Comparison of ENCODE assay signal across 28 cellular contexts in genomic region chr5:51416149-51416548, GRCh38. TPM values are rescaled to one million over a fixed set of nuclear protein-coding genes. Genes with fewer than 3 reads are reported as not detected.
A peak's percentile ranks its signal among the peaks of the same experiment; 100 is the strongest.
DNase-seq lines count a peak whose midpoint lies in the region; ATAC-seq and TF ChIP-seq lines count a peak whose summit lies in the region.
"Had no signal": no experiment of that assay in that cellular context is flagged by ENCODE, and none has a peak within 500 bp of the region (broad histone marks: within the 10 kb centered on the region; RNA-seq: fewer than 3 reads in every experiment).

No MANE protein-coding gene starts in this region.

- no peaks in the 10 kb centered on the region for H3F3A ChIP-seq in OCI-LY1 (ENCODE audit: insufficient read depth, low read length)

- H3K4me3 Mint-ChIP-seq in endodermal cell, result no peak overlapping the region
- H3K4me3 Mint-ChIP-seq: activated CD4-positive, alpha-beta T cell treated with anti-CD3 and anti-CD28 coated beads, Interleukin-2, amount 10 ng/mL, durations not matched to agents 24 days and 14 days; activated naive CD4-positive, alpha-beta T cell treated with anti-CD3 and anti-CD28 coated beads for 36 hours; activated T-cell treated with anti-CD3 and anti-CD28 coated beads, Interleukin-2, amount 50 U/mL, for 72 hours; effector memory CD8-positive, alpha-beta T cell; nephron had no signal

- ATAC-seq in HCT116 (peak; percentile 40; the same call in 1 of the 2 replicates), GM21529 (IDR thresholded peaks at IDR 0.05; ENCODE audit: unreplicated experiment) (no peak), lower lobe of right lung (no peak)
- ATAC-seq: A549; activated T-cell treated with anti-CD3 and anti-CD28 coated beads, Interleukin-2, amount 50 U/mL, for 72 hours; effector memory CD8-positive, alpha-beta T cell; esophagus mucosa; K562 had no signal

- peak; percentile 32; the same call in 1 of the 2 replicates for TF ChIP-seq RAD21 in HCT116 (IDR thresholded peaks at IDR 0.05; ENCODE audit: low read depth)

- H4K20me1 ChIP-seq in HCT116 (ENCODE audit: insufficient read depth) (no peaks in the 10 kb centered on the region), OCI-LY1 (ENCODE audit: insufficient read depth, low read length) (no peaks in the 10 kb centered on the region)
- H4K20me1 ChIP-seq: BLaER1 had no signal

- peaks cover 41% of the 10 kb centered on the region for H3K27me3 Mint-ChIP-seq in endodermal cell (ENCODE audit: insufficient read depth)
- H3K27me3 Mint-ChIP-seq: activated CD4-positive, alpha-beta T cell treated with anti-CD3 and anti-CD28 coated beads, Interleukin-2, amount 10 ng/mL, durations not matched to agents 24 days and 14 days; effector memory CD8-positive, alpha-beta T cell had no signal

- H3K27me3 ChIP-seq in HCT116 (ENCODE audit: insufficient read depth, low read length) (no peaks in the 10 kb centered on the region), OCI-LY1 (ENCODE audit: insufficient read depth, low read length) (no peaks in the 10 kb centered on the region), endodermal cell (ENCODE audit: control insufficient read depth, insufficient read depth, low read length, poor library complexity, severe bottlenecking) (peaks cover 40% of the 10 kb centered on the region), lower lobe of right lung (ENCODE audit: low read depth) (no peaks in the 10 kb centered on the region)
- H3K27me3 ChIP-seq: BLaER1, colonic mucosa, ovary, SJSA1, uterus had no signal

- H3K36me3 ChIP-seq in HCT116 (ENCODE audit: control insufficient read depth in 1 of 2, insufficient read depth in 2 of 2, low read length in 2 of 2) (no peaks in the 10 kb centered on the region), OCI-LY1 (ENCODE audit: insufficient read depth, low read length) (no peaks in the 10 kb centered on the region), endodermal cell (ENCODE audit: control insufficient read depth, insufficient read depth, low read length) (no peaks in the 10 kb centered on the region), lower lobe of right lung (no peaks in the 10 kb centered on the region)
- H3K36me3 ChIP-seq: BLaER1, colonic mucosa, ovary, SJSA1, uterus had no signal

- H3K9ac ChIP-seq in HCT116 (ENCODE audit: low read length) (no peak overlapping the region), OCI-LY1 (ENCODE audit: low read length) (no peak overlapping the region), endodermal cell (ENCODE audit: extremely low read depth, low read length, poor library complexity, severe bottlenecking) (no peak overlapping the region)
- H3K9ac ChIP-seq: BLaER1 had no signal

- no peaks in the 10 kb centered on the region for H3K9me3 Mint-ChIP-seq in endodermal cell
- H3K9me3 Mint-ChIP-seq: activated CD4-positive, alpha-beta T cell treated with anti-CD3 and anti-CD28 coated beads, Interleukin-2, amount 10 ng/mL, durations not matched to agents 24 days and 14 days; activated naive CD4-positive, alpha-beta T cell treated with anti-CD3 and anti-CD28 coated beads for 36 hours; nephron had no signal

- no TSS peak for BruUV-seq in HCT116 (replicated peaks; lab: Mats Ljungman, UMichigan)

- peaks cover 13% of the 10 kb centered on the region for H3K4me1 Mint-ChIP-seq in endodermal cell
- H3K4me1 Mint-ChIP-seq: activated CD4-positive, alpha-beta T cell treated with anti-CD3 and anti-CD28 coated beads, Interleukin-2, amount 10 ng/mL, durations not matched to agents 24 days and 14 days; nephron had no signal

- WGBS in endodermal cell (ENCODE audit: insufficient coverage in 1 of 2, insufficient read length in 1 of 2), 2 experiments, result 90 to 100% methylated on average over 1 of the region's 3 CpGs

- no peak overlapping the region for H3K4me2 ChIP-seq in HCT116 (ENCODE audit: low read length)
- no peak overlapping the region for H3K4me2 ChIP-seq in OCI-LY1 (ENCODE audit: low read length)
- H3K4me2 ChIP-seq: A549, BLaER1 had no signal

- H3K9me2 ChIP-seq in HCT116 (ENCODE audit: insufficient read depth), result no peaks in the 10 kb centered on the region
- no peaks in the 10 kb centered on the region for H3K9me2 ChIP-seq in OCI-LY1 (ENCODE audit: low read depth, low read length)

- DNase-seq in NCI-H2171 treated with DMSO at 0.1 percent for 48 hours (lab: John Stamatoyannopoulos, UW), result peak; percentile 53
- no peak for DNase-seq in NCI-H2171 (lab: John Stamatoyannopoulos, UW)
- no peak for DNase-seq in HCT116 (ENCODE audit: low read depth, low spot score)
- no peak for DNase-seq in endodermal cell
- no peak for DNase-seq in DMS 273 treated with DMSO at 0.1 percent for 48 hours (lab: John Stamatoyannopoulos, UW)
- DNase-seq in lower lobe of right lung, result no peak
- DNase-seq: activated CD4-positive, alpha-beta T cell treated with anti-CD3 and anti-CD28 coated beads, Interleukin-2, amount 10 ng/mL, durations not matched to agents 24 days and 14 days; activated naive CD4-positive, alpha-beta T cell treated with anti-CD3 and anti-CD28 coated beads for 36 hours; activated T-cell treated with anti-CD3 and anti-CD28 coated beads, Interleukin-2, amount 50 U/mL, for 72 hours; amniotic stem cell; Caco-2; colonic mucosa; effector memory CD8-positive, alpha-beta T cell; islet precursor cell; NCI-H1694 treated with DMSO at 0.1 percent for 48 hours; NCI-H226; ovary; uterus had no signal

- H3K27ac Mint-ChIP-seq in endodermal cell, result no peak overlapping the region
- H3K27ac Mint-ChIP-seq: activated CD4-positive, alpha-beta T cell treated with anti-CD3 and anti-CD28 coated beads, Interleukin-2, amount 10 ng/mL, durations not matched to agents 24 days and 14 days; activated naive CD4-positive, alpha-beta T cell treated with anti-CD3 and anti-CD28 coated beads for 36 hours; activated T-cell treated with anti-CD3 and anti-CD28 coated beads, Interleukin-2, amount 50 U/mL, for 72 hours; effector memory CD8-positive, alpha-beta T cell; nephron had no signal

- CTCF ChIA-PET in HCT116 (lab: Charles Lee), result no interaction called here

- no peak overlapping the region for H3K4me3 ChIP-seq in HCT116 (replicated peaks in 1 of 2; ENCODE audit: low read depth in 1 of 2, low read length in 2 of 2)
- no peak overlapping the region for H3K4me3 ChIP-seq in OCI-LY1 (ENCODE audit: low read depth, low read length, poor library complexity, severe bottlenecking)
- no peak overlapping the region for H3K4me3 ChIP-seq in endodermal cell (ENCODE audit: low read length)
- H3K4me3 ChIP-seq in lower lobe of right lung, result no peak overlapping the region
- H3K4me3 ChIP-seq: A549, BLaER1, colonic mucosa, K562, ovary, SJSA1, uterus had no signal

- H2AFZ ChIP-seq in HCT116 (ENCODE audit: low read depth, low read length, poor library complexity, severe bottlenecking) (no peak overlapping the region), OCI-LY1 (ENCODE audit: low read length) (no peak overlapping the region)

- RAD21 ChIA-PET in HCT116 (lab: Charles Lee; ENCODE audit: low non-redundant PET in 1 of 2, low total read pairs in 2 of 2, uncharacterized antibody in 2 of 2, unreplicated experiment in 2 of 2), result no interaction called here

- no peak for TF ChIP-seq POLR2A in HCT116 (IDR thresholded peaks at IDR 0.05; ENCODE audit: borderline replicate concordance, extremely low read depth, insufficient read depth, insufficient read length)

- H3K4me1 ChIP-seq in HCT116 (ENCODE audit: control insufficient read depth in 1 of 2, insufficient read depth in 2 of 2, low read length in 2 of 2) (no peaks in the 10 kb centered on the region), OCI-LY1 (ENCODE audit: insufficient read depth, low read length, severe bottlenecking) (no peaks in the 10 kb centered on the region), endodermal cell (ENCODE audit: control insufficient read depth, insufficient read depth, low read length) (no peaks in the 10 kb centered on the region), lower lobe of right lung (no peaks in the 10 kb centered on the region)
- H3K4me1 ChIP-seq: A549, BLaER1, Caco-2, colonic mucosa, SJSA1, uterus had no signal

- H3K9me3 ChIP-seq in HCT116 (ENCODE audit: control insufficient read depth in 1 of 2, insufficient read depth in 1 of 2, low read depth in 1 of 2, low read length in 2 of 2), result no peaks in the 10 kb centered on the region
- H3K9me3 ChIP-seq in OCI-LY1 (ENCODE audit: low read length), result no peaks in the 10 kb centered on the region
- H3K9me3 ChIP-seq in endodermal cell (ENCODE audit: control insufficient read depth, low read length), result no peaks in the 10 kb centered on the region
- no peaks in the 10 kb centered on the region for H3K9me3 ChIP-seq in lower lobe of right lung
- H3K9me3 ChIP-seq: A549, BLaER1, Caco-2, colonic mucosa, ovary, SJSA1, uterus had no signal

- TF ChIP-seq CTCF in HCT116 (IDR thresholded peaks at IDR 0.05 in 2 of 3, conservative IDR thresholded peaks at IDR 0.05 in 1 of 3; ENCODE audit: borderline replicate concordance in 1 of 3, insufficient read depth in 1 of 3, low read depth in 2 of 3, low read length in 2 of 3) (0 out of 6 replicates have a peak, but pooled peaks of 1 of the 3 experiments have one; percentile 22), OCI-LY1 (IDR thresholded peaks at IDR 0.05; ENCODE audit: low read length) (peak; percentile 26; the same call in 1 of the 2 replicates), endodermal cell (conservative IDR thresholded peaks at IDR 0.05) (peak; percentile 45), lower lobe of right lung (IDR thresholded peaks at IDR 0.05) (no peak)

- no peak overlapping the region for H3K27ac ChIP-seq in HCT116 (ENCODE audit: low read depth, low read length)
- no peak overlapping the region for H3K27ac ChIP-seq in OCI-LY1 (ENCODE audit: low read depth, low read length, poor library complexity, severe bottlenecking)
- no peak overlapping the region for H3K27ac ChIP-seq in endodermal cell (ENCODE audit: low read depth, low read length)
- no peak overlapping the region for H3K27ac ChIP-seq in lower lobe of right lung
- H3K27ac ChIP-seq: A549, BLaER1, colonic mucosa, ovary, SJSA1, uterus had no signal

- no peaks in the 10 kb centered on the region for H3K79me2 ChIP-seq in HCT116 (ENCODE audit: insufficient read depth, low read length)
- no peaks in the 10 kb centered on the region for H3K79me2 ChIP-seq in OCI-LY1 (ENCODE audit: insufficient read depth, low read length)

- H3K36me3 Mint-ChIP-seq in endodermal cell (ENCODE audit: low read depth), result no peaks in the 10 kb centered on the region

- intact Hi-C loops in HCT116 (cut with micrococcal nuclease), result no loop called here
- intact Hi-C loops in lower lobe of right lung (cut with DNase I), result no loop called here

- POLR2A ChIA-PET in HCT116 (lab: Charles Lee), result no interaction called here

TF ChIP-seq in HCT116, 20 proteins besides CTCF, POLR2A, EP300 and RAD21 (continues in another document):
- TF ChIP-seq SP1 (IDR thresholded peaks at IDR 0.05; ENCODE audit: low read depth), result no peak
- no peak for TF ChIP-seq TCF7L2 (IDR thresholded peaks at IDR 0.05; ENCODE audit: borderline replicate concordance, extremely low read depth, insufficient read depth, insufficient read length)
- no peak for TF ChIP-seq EZH2 (IDR thresholded peaks at IDR 0.05)
- TF ChIP-seq CEBPB (IDR thresholded peaks at IDR 0.05; ENCODE audit: low read depth), result no peak
- no peak for TF ChIP-seq YY1 (IDR thresholded peaks at IDR 0.05; ENCODE audit: extremely low read depth, insufficient replicate concordance, low read depth, low read length)

RNA-seq across cellular contexts. Expression of gene ISL1, which starts 32.9 kb away (rescaled TPM):
- total RNA-seq in HCT116 (2021; ENCODE audit: unreplicated experiment) (1.3 TPM), endodermal cell (1 to 10 TPM; 5.8 to 6.1 TPM), lower lobe of right lung (0.15 TPM)
- 0.48 and 0.54 TPM in 2 replicates for polyA plus RNA-seq in HCT116 (2012)
- 3.1 TPM for polyA plus RNA-seq in endodermal cell (2013, experiment 1 of 2)
- polyA plus RNA-seq in endodermal cell (2013, experiment 2 of 2), result 4.1 TPM
- total RNA-seq: activated CD4-positive, alpha-beta T cell treated with anti-CD3 and anti-CD28 coated beads, Interleukin-2, amount 10 ng/mL, durations not matched to agents 24 days and 14 days; activated naive CD4-positive, alpha-beta T cell treated with anti-CD3 and anti-CD28 coated beads for 36 hours; activated T-cell treated with anti-CD3 and anti-CD28 coated beads, Interleukin-2, amount 50 U/mL, for 72 hours; esophagus mucosa; K562; mononuclear cell; ovary; T-helper 2 cell treated with Interferon-gamma antibody and Interleukin-4, amounts not matched to agents 100 ng/mL and 5 ng/mL, for 36 hours had no signal
- polyA plus RNA-seq: A549, K562, ovary had no signal
